In genomic region chr5:38468978-38469706, GRCh38 we compare ENCODE assay signal across 2 cellular contexts.
TF ChIP-seq lines count a peak whose summit lies in the region.

No MANE protein-coding gene starts in this region.

TF ChIP-seq in IMR-90, 13 proteins besides CTCF, POLR2A, EP300 and RAD21:
- TF ChIP-seq FOS (IDR thresholded peaks at IDR 0.05; ENCODE audit: low read depth, low read length) (no peak), NFE2L2 (IDR thresholded peaks at IDR 0.05; ENCODE audit: low read depth, low read length) (no peak), SMC3 (IDR thresholded peaks at IDR 0.05; ENCODE audit: low read depth, low read length) (no peak), MAFK (IDR thresholded peaks at IDR 0.05; ENCODE audit: low read depth, low read length) (no peak)
TF ChIP-seq in IMR-90: peak in this region for 0.

TF ChIP-seq in H1, 55 proteins besides CTCF, POLR2A, EP300 and RAD21:
- TF ChIP-seq SRF (IDR thresholded peaks at IDR 0.05; ENCODE audit: low read depth, low read length) (no peak), ZNF274 (IDR thresholded peaks at IDR 0.05; ENCODE audit: borderline replicate concordance, extremely low read depth, low read length) (no peak)
